In the genomic region with DNA sequence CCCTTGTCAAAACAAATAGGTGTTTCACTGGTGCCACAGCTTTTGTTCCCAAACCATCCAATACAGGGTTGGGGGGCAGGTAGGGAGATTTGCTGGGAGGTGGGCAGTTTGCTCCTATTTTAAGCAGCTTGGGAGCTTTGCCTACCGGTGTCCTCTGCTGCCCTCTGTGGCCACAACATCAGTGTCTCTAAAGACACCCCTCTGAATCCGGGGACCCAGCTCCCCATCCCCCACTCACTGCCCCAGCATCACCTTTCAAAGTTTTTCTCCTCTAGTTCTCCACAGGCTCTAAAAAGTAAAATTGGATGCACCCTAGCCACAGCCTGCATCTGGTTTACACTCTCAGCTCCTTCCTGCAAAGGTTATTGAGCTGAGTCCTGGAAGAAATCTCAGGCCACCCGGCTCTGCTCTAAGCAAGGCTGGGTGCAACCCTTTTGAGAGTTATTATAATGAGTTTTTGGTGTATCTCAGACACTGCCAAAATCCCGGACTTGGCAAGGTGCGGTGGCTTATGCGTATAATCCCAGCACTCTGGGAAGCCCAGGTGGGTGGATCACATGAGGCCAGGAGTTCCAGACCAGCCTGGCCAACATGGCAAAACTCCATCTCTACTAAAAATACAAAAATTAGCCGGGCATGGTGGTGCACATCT, we compare ENCODE assay signal across 8 cellular contexts. TPM values are rescaled to one million over a fixed set of nuclear protein-coding genes. Genes with fewer than 3 reads are reported as not detected.
DNase-seq lines count a peak whose midpoint lies in the region; ATAC-seq and TF ChIP-seq lines count a peak whose summit lies in the region.

No MANE protein-coding gene starts in this region.

- no peak overlapping the region for H3K4me3 Mint-ChIP-seq in activated CD4-positive, alpha-beta T cell treated with anti-CD3 and anti-CD28 coated beads, Interleukin-2, amount 10 ng/mL, durations not matched to agents 7 days and 5 days

- POLR2A ChIA-PET in activated CD4-positive, alpha-beta T cell treated with anti-CD3 and anti-CD28 coated beads, Interleukin-2, amount 10 ng/mL, durations not matched to agents 7 days and 5 days (lab: Charles Lee): no interaction called here

- 59% methylated on average over 7 of the region's 7 CpGs for WGBS in right cardiac atrium

- H3K4me1 Mint-ChIP-seq in activated CD4-positive, alpha-beta T cell treated with anti-CD3 and anti-CD28 coated beads, Interleukin-2, amount 10 ng/mL, durations not matched to agents 7 days and 5 days: peaks cover 29% of the 10 kb centered on the region

- intact Hi-C loops in right cardiac atrium (cut with DNase I): loop anchor here in 1 of 4 donors (10.0 kb wide), 1 partner anchor 230 kb away; no protein-coding TSS in a partner anchor

- H3K27ac ChIP-seq in right cardiac atrium (ENCODE audit: low read length): no peak overlapping the region

- no peaks in the 10 kb centered on the region for H3K27me3 ChIP-seq in right cardiac atrium (ENCODE audit: control insufficient read depth, insufficient read depth)

- no peak overlapping the region for H3K4me3 ChIP-seq in right cardiac atrium (ENCODE audit: low read length)

- TF ChIP-seq CTCF in GM13976 (IDR thresholded peaks at IDR 0.05; ENCODE audit: borderline replicate concordance, control extremely low read depth, extremely low read depth, insufficient read depth, missing control alignments): peak; percentile 30

- no peaks in the 10 kb centered on the region for H3K9me3 ChIP-seq in right cardiac atrium (ENCODE audit: control insufficient read depth, low read length)

- ATAC-seq in right cardiac atrium (no peak), GM19351 (IDR thresholded peaks at IDR 0.05; ENCODE audit: unreplicated experiment) (no peak)

- no peaks in the 10 kb centered on the region for H3K9me3 Mint-ChIP-seq in activated CD4-positive, alpha-beta T cell treated with anti-CD3 and anti-CD28 coated beads, Interleukin-2, amount 10 ng/mL, durations not matched to agents 7 days and 5 days

- in situ Hi-C loops in GM13976 (cut with MboI; ENCODE audit: low sequenced_read_pairs, unreplicated experiment): no loop called here

- DNase-seq in AG20443 (ENCODE audit: low spot score) (peak; percentile 38), GM13976 (ENCODE audit: low spot score) (peak; percentile 51), right cardiac atrium (peak in 2 of 3 donors; percentile 59 to 70), DMS79 (lab: John Stamatoyannopoulos, UW) (no peak), NCI-H2171 treated with DMSO at 0.1 percent for 48 hours (lab: John Stamatoyannopoulos, UW) (no peak), SW 1271 (lab: John Stamatoyannopoulos, UW) (no peak)
- peak; percentile 42 for DNase-seq in activated CD4-positive, alpha-beta T cell treated with anti-CD3 and anti-CD28 coated beads, Interleukin-2, amount 10 ng/mL, durations not matched to agents 7 days and 5 days

- no peaks in the 10 kb centered on the region for H3K36me3 Mint-ChIP-seq in activated CD4-positive, alpha-beta T cell treated with anti-CD3 and anti-CD28 coated beads, Interleukin-2, amount 10 ng/mL, durations not matched to agents 7 days and 5 days (ENCODE audit: low read depth)

- CTCF ChIA-PET in activated CD4-positive, alpha-beta T cell treated with anti-CD3 and anti-CD28 coated beads, Interleukin-2, amount 10 ng/mL, durations not matched to agents 7 days and 5 days (lab: Charles Lee): interaction anchor here (0.6 to 2.1 kb wide), 8 partner anchors 9 to 232 kb away, joined by 3 to 9 read pairs (median 4); no protein-coding TSS in a partner anchor

- peaks cover 55% of the 10 kb centered on the region for H3K27me3 Mint-ChIP-seq in activated CD4-positive, alpha-beta T cell treated with anti-CD3 and anti-CD28 coated beads, Interleukin-2, amount 10 ng/mL, durations not matched to agents 7 days and 5 days

- H3K27ac Mint-ChIP-seq in activated CD4-positive, alpha-beta T cell treated with anti-CD3 and anti-CD28 coated beads, Interleukin-2, amount 10 ng/mL, durations not matched to agents 7 days and 5 days: no peak overlapping the region

- no peaks in the 10 kb centered on the region for H3K4me1 ChIP-seq in right cardiac atrium (ENCODE audit: control insufficient read depth, insufficient read depth, low read length)

RNA-seq across cellular contexts. Expression of gene EPAS1, which starts 2.9 kb away (rescaled TPM):
- total RNA-seq in activated CD4-positive, alpha-beta T cell treated with anti-CD3 and anti-CD28 coated beads, Interleukin-2, amount 10 ng/mL, durations not matched to agents 7 days and 5 days: 1 to 10 TPM; 6.9 to 7.9 TPM
- 100 to 1,000 TPM; 210 to 340 (median 268) TPM for total RNA-seq in right cardiac atrium
- polyA plus RNA-seq in right cardiac atrium: 149 TPM

Comparison
In these comparisons a context has a peak if more than half of its experiments do, and no peak if none do; other contexts are left out.
1. DNase-seq: peak in AG20443 (single experiment), GM13976 (single experiment), activated CD4-positive, alpha-beta T cell treated with anti-CD3 and anti-CD28 coated beads, Interleukin-2, amount 10 ng/mL, durations not matched to agents 7 days and 5 days (single experiment) and right cardiac atrium (2 of 3); none in DMS79 (single experiment), NCI-H2171 treated with DMSO at 0.1 percent for 48 hours (single experiment) and SW 1271 (0 of 2).
2. RNA of gene EPAS1, which starts 2.9 kb away (total RNA-seq): 210 to 340 TPM in right cardiac atrium; 6.9 to 7.9 TPM in activated CD4-positive, alpha-beta T cell treated with anti-CD3 and anti-CD28 coated beads, Interleukin-2, amount 10 ng/mL, durations not matched to agents 7 days and 5 days; every median in the first group is over 10 times any median in the second.